In the genomic region with DNA sequence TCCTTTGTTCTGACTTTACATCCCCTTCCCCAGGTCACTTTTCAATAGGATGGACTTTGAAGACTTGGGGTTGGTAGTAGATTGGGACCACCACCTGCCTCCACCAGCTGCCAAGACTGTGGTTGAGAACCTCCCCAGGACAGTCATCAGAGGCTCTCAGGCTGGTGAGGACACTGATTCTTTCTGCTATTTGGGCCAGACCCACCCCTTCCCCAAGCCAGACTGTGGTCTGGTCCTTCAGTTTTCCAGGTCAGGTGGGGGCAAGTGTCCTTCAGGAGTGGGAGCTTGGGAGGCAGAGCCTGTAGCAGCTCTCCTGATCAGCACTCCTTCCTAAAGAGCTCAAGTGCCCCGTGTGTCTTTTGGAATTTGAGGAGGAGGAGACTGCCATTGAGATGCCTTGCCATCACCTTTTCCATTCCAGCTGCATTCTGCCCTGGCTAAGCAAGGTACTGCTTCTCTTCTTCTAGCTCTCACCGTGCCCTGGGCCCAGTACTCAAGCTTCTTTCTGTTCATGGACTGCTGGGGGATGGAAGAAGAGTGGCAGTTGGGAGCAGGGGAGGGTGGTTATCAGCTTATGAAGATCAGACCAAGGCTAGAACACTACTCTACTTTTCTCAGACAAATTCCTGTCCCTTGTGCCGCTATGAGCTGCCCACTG, we compare ENCODE assay signal across 8 cellular contexts. TPM values are rescaled to one million over a fixed set of nuclear protein-coding genes. Genes with fewer than 3 reads are reported as not detected.
DNase-seq lines count a peak whose midpoint lies in the region; ATAC-seq lines count a peak whose summit lies in the region.

No MANE protein-coding gene starts in this region.

- H3K27me3 ChIP-seq in ACC112 (ENCODE audit: insufficient read depth, low read length): no peaks in the 10 kb centered on the region
- no peaks in the 10 kb centered on the region for H3K27me3 ChIP-seq in naive thymus-derived CD4-positive, alpha-beta T cell (ENCODE audit: control insufficient read depth in 2 of 2, insufficient read depth in 2 of 2, low read length in 2 of 2)

- H3K36me3 ChIP-seq in ACC112 (ENCODE audit: insufficient read depth, low read length): no peaks in the 10 kb centered on the region
- H3K36me3 ChIP-seq in naive thymus-derived CD4-positive, alpha-beta T cell (ENCODE audit: control insufficient read depth in 2 of 3, insufficient read depth in 3 of 3, low read length in 3 of 3): peaks cover 0 to 22% (median 0%) of the 10 kb centered on the region in 3 experiments

- CTCF ChIA-PET in naive thymus-derived CD4-positive, alpha-beta T cell (lab: Charles Lee): interaction anchor here (1.6 kb wide), 1 partner anchor 41 kb away, joined by 4 read pairs; no protein-coding TSS in a partner anchor

- no peaks in the 10 kb centered on the region for H3K9me3 Mint-ChIP-seq in IgD-negative memory B cell
- no peaks in the 10 kb centered on the region for H3K9me3 Mint-ChIP-seq in central memory CD8-positive, alpha-beta T cell
- H3K9me3 Mint-ChIP-seq in naive thymus-derived CD4-positive, alpha-beta T cell: peaks cover 0 to 2% (median 0%) of the 10 kb centered on the region in 11 donors

- H2AFZ ChIP-seq in ACC112 (ENCODE audit: low read length, unreplicated experiment): no peak overlapping the region

- 0 out of 2 replicates have a peak overlapping the region, but pooled peaks have one; percentile 53 for H3K27ac ChIP-seq in ACC112 (ENCODE audit: low read depth, low read length)
- peak overlapping the region; percentile 88 for H3K27ac ChIP-seq in naive thymus-derived CD4-positive, alpha-beta T cell (ENCODE audit: low read depth, low read length)

- H3K36me3 Mint-ChIP-seq in IgD-negative memory B cell: peaks cover 3% of the 10 kb centered on the region
- H3K36me3 Mint-ChIP-seq in central memory CD8-positive, alpha-beta T cell (ENCODE audit: insufficient read depth): peaks cover 13% of the 10 kb centered on the region
- H3K36me3 Mint-ChIP-seq in naive thymus-derived CD4-positive, alpha-beta T cell: peaks cover 0 to 4% (median 0%) of the 10 kb centered on the region in 5 donors

- no peak for DNase-seq in central memory CD8-positive, alpha-beta T cell (ENCODE audit: low spot score in 2 of 2)
- DNase-seq in naive thymus-derived CD4-positive, alpha-beta T cell: no peak
- no peak for DNase-seq in stimulated activated CD4-positive, alpha-beta T cell treated with anti-CD3 and anti-CD28 coated beads, Interleukin-4, amount 100 ng/mL, for 24 hours
- DNase-seq in CD1c-positive myeloid dendritic cell (ENCODE audit: extremely low spot score) (no peak), HuH-7 (ENCODE audit: low spot score) (no peak), NCI-H510A (lab: John Stamatoyannopoulos, UW) (no peak)

- H3K4me3 Mint-ChIP-seq in IgD-negative memory B cell: peak overlapping the region; percentile 96 to 100 (median 98)
- H3K4me3 Mint-ChIP-seq in central memory CD8-positive, alpha-beta T cell: peak overlapping the region; percentile 100
- peak overlapping the region; percentile 74 to 100 (median 97) for H3K4me3 Mint-ChIP-seq in naive thymus-derived CD4-positive, alpha-beta T cell

- H3K79me2 ChIP-seq in ACC112 (ENCODE audit: control insufficient read depth, insufficient read depth, low read length, unreplicated experiment): peaks cover 33% of the 10 kb centered on the region

- intact Hi-C loops in naive thymus-derived CD4-positive, alpha-beta T cell (cut with micrococcal nuclease): no loop called here

- H3K27me3 Mint-ChIP-seq in IgD-negative memory B cell: no peaks in the 10 kb centered on the region
- H3K27me3 Mint-ChIP-seq in central memory CD8-positive, alpha-beta T cell: no peaks in the 10 kb centered on the region
- no peaks in the 10 kb centered on the region for H3K27me3 Mint-ChIP-seq in naive thymus-derived CD4-positive, alpha-beta T cell

- H3K27ac Mint-ChIP-seq in IgD-negative memory B cell: peak overlapping the region in 2 of 3 donors; percentile 75 to 100
- H3K27ac Mint-ChIP-seq in central memory CD8-positive, alpha-beta T cell (ENCODE audit: low read depth): peak overlapping the region; percentile 100
- peak overlapping the region; percentile 58 to 99 (median 96) for H3K27ac Mint-ChIP-seq in naive thymus-derived CD4-positive, alpha-beta T cell

- peaks cover 15 to 27% (median 21%) of the 10 kb centered on the region in 3 donors for H3K4me1 Mint-ChIP-seq in IgD-negative memory B cell
- peaks cover 40% of the 10 kb centered on the region for H3K4me1 Mint-ChIP-seq in central memory CD8-positive, alpha-beta T cell
- peaks cover 21 to 51% (median 32%) of the 10 kb centered on the region in 7 donors for H3K4me1 Mint-ChIP-seq in naive thymus-derived CD4-positive, alpha-beta T cell

- H3K4me1 ChIP-seq in ACC112 (ENCODE audit: control insufficient read depth, insufficient read depth, low read length, unreplicated experiment): peaks cover 21% of the 10 kb centered on the region
- H3K4me1 ChIP-seq in naive thymus-derived CD4-positive, alpha-beta T cell (ENCODE audit: control insufficient read depth in 2 of 2, insufficient read depth in 2 of 2, low read length in 2 of 2): peaks cover 15 to 16% of the 10 kb centered on the region in 2 donors

- POLR2A ChIA-PET in naive thymus-derived CD4-positive, alpha-beta T cell (lab: Charles Lee): interaction anchor here (1.2 to 5.3 kb wide), 7 partner anchors 8 to 844 kb away, joined by 3 to 85 read pairs (median 30); partner anchors contain the start of genes C2orf68, GGCX, KDM3A and VAMP5

- no peaks in the 10 kb centered on the region for H3K9me3 ChIP-seq in naive thymus-derived CD4-positive, alpha-beta T cell (ENCODE audit: control insufficient read depth in 2 of 3, low read length in 3 of 3)

- peak overlapping the region; percentile 98 for H3K4me3 ChIP-seq in ACC112 (ENCODE audit: low read depth, low read length)
- peak overlapping the region; percentile 89 for H3K4me3 ChIP-seq in naive thymus-derived CD4-positive, alpha-beta T cell (ENCODE audit: low read length)

- no peak for ATAC-seq in central memory CD8-positive, alpha-beta T cell (replicated peaks; ENCODE audit: extremely low read depth, poor library complexity, severe bottlenecking)
- no peak for ATAC-seq in naive thymus-derived CD4-positive, alpha-beta T cell

RNA-seq across cellular contexts. Expression of gene RNF181, which starts 1.1 kb away (rescaled TPM):
- polyA plus RNA-seq in IgD-negative memory B cell: 206 TPM
- total RNA-seq in naive thymus-derived CD4-positive, alpha-beta T cell: 100 to 1,000 TPM in 1 of 5 experiments, 10 to 100 TPM in 4; 38.5 to 118 (median 61.4) TPM
- polyA plus RNA-seq in naive thymus-derived CD4-positive, alpha-beta T cell: 100 to 1,000 TPM; 168 to 175 TPM

RNA-seq across cellular contexts. Expression of gene TMEM150A, which starts 5.9 kb away (rescaled TPM):
- polyA plus RNA-seq in IgD-negative memory B cell: 13.4 TPM
- total RNA-seq in naive thymus-derived CD4-positive, alpha-beta T cell: 10 to 100 TPM in 3 of 5 experiments, 1 to 10 TPM in 2; 5.1 to 17.8 (median 11.2) TPM
- polyA plus RNA-seq in naive thymus-derived CD4-positive, alpha-beta T cell: 10 to 100 TPM; 11.1 to 15.4 TPM

RNA-seq across cellular contexts. Expression of gene VAMP5, which starts 12.4 kb away (rescaled TPM):
- 43.0 TPM for polyA plus RNA-seq in IgD-negative memory B cell
- total RNA-seq in naive thymus-derived CD4-positive, alpha-beta T cell: 10 to 100 TPM; 25.6 to 73.8 (median 35.1) TPM
- 100 to 1,000 TPM; 115 to 121 TPM for polyA plus RNA-seq in naive thymus-derived CD4-positive, alpha-beta T cell

RNA-seq across cellular contexts. Expression of gene C2orf68, which starts 15.3 kb away (rescaled TPM):
- 18.3 TPM for polyA plus RNA-seq in IgD-negative memory B cell
- 10 to 100 TPM; 40.9 to 92.1 (median 51.6) TPM for total RNA-seq in naive thymus-derived CD4-positive, alpha-beta T cell
- 10 to 100 TPM; 24.9 to 26.6 TPM for polyA plus RNA-seq in naive thymus-derived CD4-positive, alpha-beta T cell

RNA-seq across cellular contexts. Expression of gene VAMP8, which starts 19.2 kb away (rescaled TPM):
- polyA plus RNA-seq in IgD-negative memory B cell: 240 TPM
- 100 to 1,000 TPM in 2 of 5 experiments, 10 to 100 TPM in 3; 55.1 to 137 (median 83.2) TPM for total RNA-seq in naive thymus-derived CD4-positive, alpha-beta T cell
- 100 to 1,000 TPM; 312 to 347 TPM for polyA plus RNA-seq in naive thymus-derived CD4-positive, alpha-beta T cell
